In the genomic region with DNA sequence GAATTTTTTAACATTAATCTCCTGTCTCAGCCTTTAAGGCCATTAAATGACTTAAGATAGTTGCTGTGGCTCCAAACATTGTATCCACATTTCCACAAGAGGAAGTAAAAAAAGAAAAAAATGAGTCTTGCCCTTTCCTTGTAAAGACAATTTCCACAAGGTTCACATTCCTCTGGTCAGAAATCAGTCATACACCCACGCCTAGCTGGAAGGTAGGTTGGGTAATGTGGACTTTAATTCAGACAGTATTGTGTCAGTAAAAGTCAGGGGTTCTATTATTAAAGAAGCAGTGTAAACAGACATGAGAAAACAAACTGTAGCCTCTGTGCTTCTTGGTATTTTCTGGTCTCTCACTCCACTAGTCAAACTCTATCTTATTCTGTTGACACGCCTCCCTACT, we compare ENCODE assay signal across 13 cellular contexts.
"Had no signal": no experiment of that assay in that cellular context is flagged by ENCODE, and none has a peak within 500 bp of the region (broad histone marks: within the 10 kb centered on the region; RNA-seq: fewer than 3 reads in every experiment).

No MANE protein-coding gene starts in this region.

- H3K4me1 ChIP-seq: heart right ventricle, lower lobe of right lung, pancreas, testis had no signal

- H3K27me3 ChIP-seq: heart right ventricle, pancreas, testis had no signal

- H3K36me3 ChIP-seq: heart right ventricle, lower lobe of right lung, pancreas had no signal

- DNase-seq: amygdala; heart right ventricle; kidney; lower lobe of right lung; midbrain; naive B cell; pancreas; stimulated activated CD4-positive, alpha-beta T cell treated with anti-CD3 and anti-CD28 coated beads, Interleukin-15, amount 100 ng/mL, for 24 hours; stimulated activated CD4-positive, alpha-beta T cell treated with anti-CD3 and anti-CD28 coated beads, Interleukin-4, amount 100 ng/mL, for 24 hours; T-helper 17 cell; testis had no signal

- H3K4me3 ChIP-seq: heart right ventricle, lower lobe of right lung, pancreas, testis had no signal

- FAIRE-seq: frontal cortex, kidney, pancreas had no signal

- H3K9me3 ChIP-seq: pancreas, testis had no signal

- H3K27ac ChIP-seq: heart right ventricle, lower lobe of right lung, pancreas, testis had no signal

- ATAC-seq: activated CD4-positive, CD25-positive, alpha-beta regulatory T cell treated with anti-CD3 and anti-CD28 coated beads, Interleukin-2, amount 50 U/mL, for 24 hours; heart right ventricle; lower lobe of right lung; pancreas; T-helper 17 cell had no signal
